ENCODE assay signal across 17 cellular contexts in genomic region chr15:95716708-95717107, GRCh38.
"Had no signal": no experiment of that assay in that cellular context is flagged by ENCODE, and none has a peak within 500 bp of the region (broad histone marks: within the 10 kb centered on the region; RNA-seq: fewer than 3 reads in every experiment).

No MANE protein-coding gene starts in this region.

- H3K27ac ChIP-seq: esophagus squamous epithelium, psoas muscle, right lobe of liver, testis had no signal

- H3K9me3 ChIP-seq: esophagus squamous epithelium, psoas muscle, right lobe of liver, testis had no signal

- H3K4me3 Mint-ChIP-seq: central memory CD8-positive, alpha-beta T cell; effector memory CD8-positive, alpha-beta T cell; immature natural killer cell; naive B cell; stimulated activated effector memory CD8-positive, alpha-beta T cell treated with anti-CD3 and anti-CD28 coated beads, Interleukin-12 subunit alpha, Interleukin-12 subunit beta, amount 100 ng/mL, for 72 hours had no signal

- H3K27me3 ChIP-seq: esophagus squamous epithelium, right lobe of liver, testis had no signal

- DNase-seq: effector memory CD8-positive, alpha-beta T cell; esophagus squamous epithelium; foreskin fibroblast; immature natural killer cell; left ventricle myocardium superior; mesendoderm; naive B cell; psoas muscle; right lobe of liver; stimulated activated CD4-positive, alpha-beta T cell treated with anti-CD3 and anti-CD28 coated beads, Interleukin-4, amount 100 ng/mL, for 1 hour; stimulated activated CD8-positive, alpha-beta memory T cell treated with anti-CD3 and anti-CD28 coated beads, Interleukin-4, amount 100 ng/mL, for 48 hours; stimulated activated naive CD8-positive, alpha-beta T cell treated with anti-CD3 and anti-CD28 coated beads, Interleukin-15, Interleukin-2, amounts not matched to agents 100 U/mL and 50 U/mL, for 24 hours; testis; trophoblast cell had no signal

- H3K4me1 ChIP-seq: esophagus squamous epithelium, psoas muscle, right lobe of liver, testis had no signal

- H3K36me3 ChIP-seq: esophagus squamous epithelium, right lobe of liver had no signal

- H3K36me3 Mint-ChIP-seq: naive B cell; stimulated activated effector memory CD8-positive, alpha-beta T cell treated with anti-CD3 and anti-CD28 coated beads, Interleukin-12 subunit alpha, Interleukin-12 subunit beta, amount 100 ng/mL, for 72 hours had no signal

- H3K27me3 Mint-ChIP-seq: central memory CD8-positive, alpha-beta T cell; effector memory CD8-positive, alpha-beta T cell; naive B cell had no signal

- H3K9me3 Mint-ChIP-seq: central memory CD8-positive, alpha-beta T cell; effector memory CD8-positive, alpha-beta T cell; stimulated activated effector memory CD8-positive, alpha-beta T cell treated with anti-CD3 and anti-CD28 coated beads, Interleukin-12 subunit alpha, Interleukin-12 subunit beta, amount 100 ng/mL, for 72 hours had no signal

- H3K4me3 ChIP-seq: esophagus squamous epithelium, lung, psoas muscle, right lobe of liver, testis had no signal

- ATAC-seq: effector memory CD8-positive, alpha-beta T cell; left ventricle myocardium superior; psoas muscle; right lobe of liver; stimulated activated effector memory CD8-positive, alpha-beta T cell treated with anti-CD3 and anti-CD28 coated beads, Interleukin-12 subunit alpha, Interleukin-12 subunit beta, amount 100 ng/mL, for 72 hours; stimulated activated naive CD8-positive, alpha-beta T cell treated with anti-CD3 and anti-CD28 coated beads, Interleukin-15, Interleukin-2, amounts not matched to agents 100 U/mL and 50 U/mL, for 24 hours had no signal

- H3K4me1 Mint-ChIP-seq: immature natural killer cell; naive B cell; stimulated activated effector memory CD8-positive, alpha-beta T cell treated with anti-CD3 and anti-CD28 coated beads, Interleukin-12 subunit alpha, Interleukin-12 subunit beta, amount 100 ng/mL, for 72 hours had no signal

- H3K27ac Mint-ChIP-seq: effector memory CD8-positive, alpha-beta T cell; naive B cell; stimulated activated effector memory CD8-positive, alpha-beta T cell treated with anti-CD3 and anti-CD28 coated beads, Interleukin-12 subunit alpha, Interleukin-12 subunit beta, amount 100 ng/mL, for 72 hours had no signal
